In the genomic region with DNA sequence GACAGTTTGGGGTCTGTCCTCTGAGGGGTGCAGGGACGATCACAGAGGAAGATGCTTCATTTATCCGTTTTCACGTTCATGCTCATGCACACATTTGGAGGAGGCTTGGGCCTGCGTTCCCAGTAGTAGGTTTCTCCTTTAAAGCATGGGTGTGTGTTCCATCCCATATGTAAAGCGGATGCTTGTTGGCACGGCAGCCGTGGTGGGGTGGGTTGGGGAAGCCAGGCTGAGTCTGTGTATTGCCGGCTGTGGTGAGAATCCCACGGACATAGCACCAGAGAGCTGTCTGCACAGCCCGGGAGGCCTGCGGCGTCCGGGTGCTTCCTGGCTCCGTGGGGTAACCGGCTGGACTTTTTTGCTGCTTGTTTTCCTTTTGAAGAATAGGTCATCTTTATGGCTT, we compare ENCODE assay signal across 8 cellular contexts. TPM values are rescaled to one million over a fixed set of nuclear protein-coding genes. Genes with fewer than 3 reads are reported as not detected.
DNase-seq lines count a peak whose midpoint lies in the region; ATAC-seq, FAIRE-seq and TF ChIP-seq lines count a peak whose summit lies in the region.

No MANE protein-coding gene starts in this region.

- no peaks in the 10 kb centered on the region for H3K9me3 ChIP-seq in thyroid gland

- FAIRE-seq in bronchial epithelial cell (lab: Jason Lieb, UNC): no peak

- H3K27me3 ChIP-seq in bronchial epithelial cell (ENCODE audit: control insufficient read depth, insufficient read depth, low read length) (no peaks in the 10 kb centered on the region), thyroid gland (no peaks in the 10 kb centered on the region)

- peak overlapping the region; percentile 20 to 89 (median 66) for H3K27ac ChIP-seq in thyroid gland

- no peaks in the 10 kb centered on the region for H3K9me3 Mint-ChIP-seq in activated CD4-positive, alpha-beta T cell treated with anti-CD3 and anti-CD28 coated beads for 36 hours (ENCODE audit: low read depth)

- H3K4me3 ChIP-seq in bronchial epithelial cell (ENCODE audit: low read depth, low read length): peak overlapping the region; percentile 9
- peak overlapping the region in 2 of 3 donors; percentile 21 to 31 for H3K4me3 ChIP-seq in thyroid gland (replicated peaks in 1 of 3)

- no peaks in the 10 kb centered on the region for H3K36me3 ChIP-seq in bronchial epithelial cell (ENCODE audit: control insufficient read depth, insufficient read depth, low read length)
- H3K36me3 ChIP-seq in thyroid gland: no peaks in the 10 kb centered on the region

- TF ChIP-seq CTCF in bronchial epithelial cell (IDR thresholded peaks at IDR 0.05; ENCODE audit: insufficient read depth, low read length, severe bottlenecking) (no peak), thyroid gland (IDR thresholded peaks at IDR 0.05) (no peak)

- WGBS in thyroid gland, 2 donors: 61 to 64% methylated on average over 15 of the region's 15 CpGs

- no peaks in the 10 kb centered on the region for H3K36me3 Mint-ChIP-seq in activated CD4-positive, alpha-beta T cell treated with anti-CD3 and anti-CD28 coated beads for 36 hours (ENCODE audit: low read depth)

- intact Hi-C loops in activated CD4-positive, alpha-beta T cell treated with anti-CD3 and anti-CD28 coated beads for 36 hours (cut with DNase I, micrococcal nuclease): no loop called here
- intact Hi-C loops in thyroid gland (cut with DNase I): no loop called here

- no peak for DNase-seq in activated CD4-positive, alpha-beta T cell treated with anti-CD3 and anti-CD28 coated beads for 36 hours
- DNase-seq in activated CD4-positive, alpha-beta T cell treated with anti-CD3 and anti-CD28 coated beads for 1 hour: no peak
- DNase-seq in bronchial epithelial cell (ENCODE audit: low read depth): no peak
- DNase-seq in medulla oblongata (ENCODE audit: extremely low spot score): peak; percentile 31
- no peak for DNase-seq in thyroid gland
- DNase-seq in NCI-H510A (lab: John Stamatoyannopoulos, UW): no peak
- no peak for DNase-seq in NCI-H2029 treated with DMSO at 0.1 percent for 48 hours (lab: John Stamatoyannopoulos, UW)
- no peak for DNase-seq in SKM-1 (lab: John Stamatoyannopoulos, UW; ENCODE audit: unreplicated experiment)

- H3K4me1 ChIP-seq in thyroid gland: peaks cover 5 to 9% of the 10 kb centered on the region in 2 donors

- TF ChIP-seq POLR2A in thyroid gland (IDR thresholded peaks at IDR 0.05): no peak

- peaks cover 8% of the 10 kb centered on the region for H3K27me3 Mint-ChIP-seq in activated CD4-positive, alpha-beta T cell treated with anti-CD3 and anti-CD28 coated beads for 36 hours

- no peak for ATAC-seq in activated CD4-positive, alpha-beta T cell treated with anti-CD3 and anti-CD28 coated beads for 36 hours

- peaks cover 7% of the 10 kb centered on the region for H3K4me1 Mint-ChIP-seq in activated CD4-positive, alpha-beta T cell treated with anti-CD3 and anti-CD28 coated beads for 36 hours

- H3K27ac Mint-ChIP-seq in activated CD4-positive, alpha-beta T cell treated with anti-CD3 and anti-CD28 coated beads for 36 hours: no peak overlapping the region

- POLR2A ChIA-PET in activated CD4-positive, alpha-beta T cell treated with anti-CD3 and anti-CD28 coated beads for 36 hours (lab: Charles Lee): no interaction called here

- CTCF ChIA-PET in activated CD4-positive, alpha-beta T cell treated with anti-CD3 and anti-CD28 coated beads for 36 hours (lab: Charles Lee): interaction anchor here (0.6 to 1.2 kb wide), 2 partner anchors 76 to 436 kb away, joined by 3 to 4 read pairs; no protein-coding TSS in a partner anchor

- H3K4me3 Mint-ChIP-seq in activated CD4-positive, alpha-beta T cell treated with anti-CD3 and anti-CD28 coated beads for 36 hours: peak overlapping the region; percentile 13

RNA-seq across cellular contexts. Expression of a gene that starts 0.4 kb away (rescaled TPM):
- total RNA-seq in activated CD4-positive, alpha-beta T cell treated with anti-CD3 and anti-CD28 coated beads for 36 hours: under 1 TPM; 0.34 to 0.35 TPM
- total RNA-seq in bronchial epithelial cell (under 0.01 TPM in 1 of 2 replicates, not detected in the other), thyroid gland (1 to 10 TPM; 1.1 to 3.0 (median 1.6) TPM)
